Comparison of ENCODE assay signal across 18 cellular contexts in genomic region chr3:150177673-150178378, GRCh38.
DNase-seq lines count a peak whose midpoint lies in the region; ATAC-seq and TF ChIP-seq lines count a peak whose summit lies in the region.
"Had no signal": no experiment of that assay in that cellular context is flagged by ENCODE, and none has a peak within 500 bp of the region (broad histone marks: within the 10 kb centered on the region; RNA-seq: fewer than 3 reads in every experiment).

No MANE protein-coding gene starts in this region.

- no peak overlapping the region for H3K27ac Mint-ChIP-seq in activated CD4-positive, alpha-beta T cell treated with anti-CD3 and anti-CD28 coated beads for 36 hours
- no peak overlapping the region for H3K27ac Mint-ChIP-seq in natural killer cell

- DNase-seq in activated CD4-positive, alpha-beta T cell treated with anti-CD3 and anti-CD28 coated beads for 36 hours = no peak
- DNase-seq in activated CD4-positive, alpha-beta T cell treated with anti-CD3 and anti-CD28 coated beads, Interleukin-2, amount 50 U/mL, for 4 hours = no peak
- DNase-seq in foreskin fibroblast (peak; percentile 74 to 86), islet precursor cell (no peak), natural killer cell (no peak)
- DNase-seq: activated T-cell treated with anti-CD3 and anti-CD28 coated beads, Interleukin-2, amount 50 U/mL, for 1 hour; amniotic stem cell; DMS53; effector CD8-positive, alpha-beta T cell; NCI-H2171 treated with DMSO at 0.1 percent for 48 hours; occipital lobe; stimulated activated CD4-positive, alpha-beta T cell treated with anti-CD3 and anti-CD28 coated beads, Interleukin-12 subunit alpha, Interleukin-12 subunit beta, amount 100 ng/mL, for 4 hours; thyroid gland had no signal

- no peak overlapping the region for H3K4me3 ChIP-seq in foreskin fibroblast (ENCODE audit: low read depth in 1 of 2, low read length in 2 of 2)
- H3K4me3 ChIP-seq: lung, thyroid gland had no signal

- H3K36me3 Mint-ChIP-seq in activated CD4-positive, alpha-beta T cell treated with anti-CD3 and anti-CD28 coated beads for 36 hours (ENCODE audit: low read depth) = no peaks in the 10 kb centered on the region
- no peaks in the 10 kb centered on the region for H3K36me3 Mint-ChIP-seq in natural killer cell

- H3K4me3 Mint-ChIP-seq in activated CD4-positive, alpha-beta T cell treated with anti-CD3 and anti-CD28 coated beads for 36 hours = no peak overlapping the region
- no peak overlapping the region for H3K4me3 Mint-ChIP-seq in natural killer cell

- TF ChIP-seq CTCF in foreskin fibroblast (IDR thresholded peaks at IDR 0.05; ENCODE audit: low read depth, low read length) = no peak
- no peak for TF ChIP-seq CTCF in natural killer cell (IDR thresholded peaks at IDR 0.05)

- CTCF ChIA-PET in activated CD4-positive, alpha-beta T cell treated with anti-CD3 and anti-CD28 coated beads for 36 hours (lab: Charles Lee) = interaction anchor here (1.0 kb wide), 1 partner anchor 210 kb away, joined by 4 read pairs; no protein-coding TSS in a partner anchor

- POLR2A ChIA-PET in activated CD4-positive, alpha-beta T cell treated with anti-CD3 and anti-CD28 coated beads for 36 hours (lab: Charles Lee) = no interaction called here

- intact Hi-C loops in activated CD4-positive, alpha-beta T cell treated with anti-CD3 and anti-CD28 coated beads for 36 hours (cut with DNase I, micrococcal nuclease) = no loop called here
- intact Hi-C loops in natural killer cell (cut with micrococcal nuclease) = no loop called here

- H3K4me1 Mint-ChIP-seq in activated CD4-positive, alpha-beta T cell treated with anti-CD3 and anti-CD28 coated beads for 36 hours = no peaks in the 10 kb centered on the region
- H3K4me1 Mint-ChIP-seq in natural killer cell = no peaks in the 10 kb centered on the region

- H3K27ac ChIP-seq in angular gyrus (ENCODE audit: low read depth, low read length) (peak overlapping the region; percentile 24), temporal lobe (ENCODE audit: low read depth, low read length) (peak overlapping the region; percentile 23)
- H3K27ac ChIP-seq: 22Rv1, thyroid gland had no signal

- H3K27me3 Mint-ChIP-seq in activated CD4-positive, alpha-beta T cell treated with anti-CD3 and anti-CD28 coated beads for 36 hours = peaks cover 12% of the 10 kb centered on the region
- H3K27me3 Mint-ChIP-seq in natural killer cell (ENCODE audit: low read depth in 2 of 2) = peaks cover 20 to 25% of the 10 kb centered on the region in 2 donors

- ATAC-seq in activated CD4-positive, alpha-beta T cell treated with anti-CD3 and anti-CD28 coated beads for 36 hours = peak; percentile 63
- ATAC-seq in GM18517 (IDR thresholded peaks at IDR 0.05; ENCODE audit: unreplicated experiment) (no peak), natural killer cell (no peak)

- no peaks in the 10 kb centered on the region for H3K9me3 Mint-ChIP-seq in activated CD4-positive, alpha-beta T cell treated with anti-CD3 and anti-CD28 coated beads for 36 hours (ENCODE audit: low read depth)
- no peaks in the 10 kb centered on the region for H3K9me3 Mint-ChIP-seq in natural killer cell

Comparison
In these comparisons a context has a peak if more than half of its experiments do, and no peak if none do; other contexts are left out.
1. DNase-seq: peak in foreskin fibroblast (2 of 2); none in activated CD4-positive, alpha-beta T cell treated with anti-CD3 and anti-CD28 coated beads for 36 hours (single experiment), activated CD4-positive, alpha-beta T cell treated with anti-CD3 and anti-CD28 coated beads, Interleukin-2, amount 50 U/mL, for 4 hours (0 of 2), islet precursor cell (single experiment) and natural killer cell (single experiment).